20 cellular contexts compared by ENCODE assay signal in the genomic region with DNA sequence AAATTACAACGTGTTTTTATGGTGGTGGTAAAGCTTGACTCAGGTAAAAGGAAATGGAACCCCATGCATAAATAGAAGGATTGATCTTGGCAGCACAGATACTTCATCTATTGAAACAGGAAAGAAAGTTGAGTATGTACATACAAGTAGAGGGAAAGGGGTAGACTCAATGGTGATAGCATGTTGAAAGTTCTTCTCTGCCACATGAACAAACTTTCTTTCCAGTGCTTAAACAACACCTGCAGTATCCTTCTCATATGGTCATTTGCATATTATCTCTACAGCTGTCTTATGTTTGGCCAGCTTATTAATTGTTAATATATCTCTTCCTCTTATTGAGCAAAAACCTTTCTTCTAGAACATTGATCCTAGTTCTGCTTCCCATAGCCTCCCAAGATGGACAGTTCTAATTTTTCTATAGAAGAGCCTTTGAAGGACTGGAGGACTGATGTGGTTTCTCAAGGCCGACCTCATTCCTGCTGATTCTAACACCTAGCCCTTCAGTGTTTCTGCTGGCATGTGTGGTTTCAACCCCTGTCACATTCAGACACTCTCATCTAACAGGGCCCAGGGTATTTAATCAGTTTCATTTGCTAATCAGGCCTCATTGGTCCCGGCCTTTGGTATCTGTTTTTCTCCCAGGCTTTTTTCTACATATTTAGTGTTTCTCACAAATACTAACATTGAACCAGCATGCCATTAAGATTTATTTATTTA.
A peak's percentile ranks its signal among the peaks of the same experiment; 100 is the strongest.
DNase-seq lines count a peak whose midpoint lies in the region; ATAC-seq and TF ChIP-seq lines count a peak whose summit lies in the region.
"Had no signal": no experiment of that assay in that cellular context is flagged by ENCODE, and none has a peak within 500 bp of the region (broad histone marks: within the 10 kb centered on the region; RNA-seq: fewer than 3 reads in every experiment).

No MANE protein-coding gene starts in this region.

- peaks cover 0 to 26% (median 0%) of the 10 kb centered on the region in 3 donors for H3K9me3 ChIP-seq in gastrocnemius medialis
- H3K9me3 ChIP-seq in body of pancreas = peaks cover 0 to 22% (median 0%) of the 10 kb centered on the region in 3 donors

- TF ChIP-seq POLR2A in GM18505 (IDR thresholded peaks at IDR 0.05; ENCODE audit: borderline replicate concordance, extremely low read depth, insufficient read depth, insufficient read length) (no peak), gastrocnemius medialis (IDR thresholded peaks at IDR 0.05) (no peak), body of pancreas (IDR thresholded peaks at IDR 0.05) (no peak)

- DNase-seq in iPS-NIHi11 (ENCODE audit: low spot score) (no peak), DMS153 (lab: John Stamatoyannopoulos, UW) (no peak), gastrocnemius medialis (no peak), body of pancreas (no peak)
- DNase-seq: activated B cell treated with CpG ODN at 0.5 μM for 24 hours; activated effector memory CD4-positive, alpha-beta T cell treated with anti-CD3 and anti-CD28 coated beads, Interleukin-2, amount 50 U/mL, for 16 hours; aorta; DMS79 treated with DMSO at 0.1 percent for 48 hours; H9; left ventricle myocardium superior; NCI-H1048; NCI-H2171; NCI-H82; ovary; trophoblast cell had no signal

- intact Hi-C loops in gastrocnemius medialis (cut with DNase I; ENCODE audit: low total_unique reads) (no loop called here), body of pancreas (cut with DNase I) (no loop called here)

- no peak for TF ChIP-seq CTCF in gastrocnemius medialis (IDR thresholded peaks at IDR 0.05 in 4 of 5, conservative IDR thresholded peaks at IDR 0.05 in 1 of 5)
- no peak for TF ChIP-seq CTCF in body of pancreas (IDR thresholded peaks at IDR 0.05)

- H3K27me3 ChIP-seq in gastrocnemius medialis (no peaks in the 10 kb centered on the region), body of pancreas (no peaks in the 10 kb centered on the region)
- H3K27me3 ChIP-seq: ovary had no signal

- 89 to 90% methylated on average over 3 of the region's 3 CpGs for WGBS in body of pancreas, 2 donors

- H3K36me3 ChIP-seq in gastrocnemius medialis (peaks cover 0 to 7% of the 10 kb centered on the region in 2 donors), body of pancreas (replicated peaks in 1 of 2; ENCODE audit: insufficient read depth in 1 of 2, low read depth in 2 of 2) (no peaks in the 10 kb centered on the region)
- H3K36me3 ChIP-seq: ovary had no signal

- ATAC-seq in GM18505 (IDR thresholded peaks at IDR 0.05; ENCODE audit: unreplicated experiment) = peak; percentile 62
- peak; percentile 89 for ATAC-seq in GM19467 (IDR thresholded peaks at IDR 0.05; ENCODE audit: unreplicated experiment)
- ATAC-seq in HG02885 (IDR thresholded peaks at IDR 0.05; ENCODE audit: poor library complexity, unreplicated experiment) = peak; percentile 45
- peak; percentile 56 for ATAC-seq in HG03558 (IDR thresholded peaks at IDR 0.05; ENCODE audit: extremely low read depth, unreplicated experiment)
- ATAC-seq in gastrocnemius medialis = no peak
- ATAC-seq in body of pancreas = no peak
- ATAC-seq: left ventricle myocardium superior had no signal

- no peak overlapping the region for H3K27ac ChIP-seq in gastrocnemius medialis
- no peak overlapping the region for H3K27ac ChIP-seq in body of pancreas
- H3K27ac ChIP-seq: ovary, RWPE1 had no signal

- no peaks in the 10 kb centered on the region for H3K4me1 ChIP-seq in gastrocnemius medialis
- no peaks in the 10 kb centered on the region for H3K4me1 ChIP-seq in body of pancreas

- in situ Hi-C loops in gastrocnemius medialis (cut with MboI; ENCODE audit: low sequenced_read_pairs in 4 of 4) = no loop called here

- no peak overlapping the region for H3K4me3 ChIP-seq in gastrocnemius medialis
- no peak overlapping the region for H3K4me3 ChIP-seq in body of pancreas
- H3K4me3 ChIP-seq: ovary had no signal

Comparison
In these comparisons a context has a peak if more than half of its experiments do, and no peak if none do; other contexts are left out.
1. ATAC-seq: peak in GM18505 (single experiment), GM19467 (single experiment), HG02885 (single experiment) and HG03558 (single experiment); none in gastrocnemius medialis (0 of 2) and body of pancreas (single experiment).